In genomic region chr4:113481820-113482219, GRCh38 we compare ENCODE assay signal across 22 cellular contexts.
DNase-seq lines count a peak whose midpoint lies in the region; ATAC-seq and TF ChIP-seq lines count a peak whose summit lies in the region.
"Had no signal": no experiment of that assay in that cellular context is flagged by ENCODE, and none has a peak within 500 bp of the region (broad histone marks: within the 10 kb centered on the region; RNA-seq: fewer than 3 reads in every experiment).

No MANE protein-coding gene starts in this region.

- peaks cover 52% of the 10 kb centered on the region for H3K36me3 Mint-ChIP-seq in activated naive CD8-positive, alpha-beta T cell
- peaks cover 63% of the 10 kb centered on the region for H3K36me3 Mint-ChIP-seq in activated naive CD8-positive, alpha-beta T cell treated with anti-CD3 and anti-CD28 coated beads for 36 hours
- H3K36me3 Mint-ChIP-seq in activated CD4-positive, alpha-beta memory T cell treated with anti-CD3 and anti-CD28 coated beads for 36 hours: peaks cover 54% of the 10 kb centered on the region
- H3K36me3 Mint-ChIP-seq in CD8-positive, alpha-beta memory T cell: peaks cover 23 to 49% (median 46%) of the 10 kb centered on the region in 3 donors

- peak overlapping the region; percentile 14 for H3K27ac Mint-ChIP-seq in activated naive CD8-positive, alpha-beta T cell
- H3K27ac Mint-ChIP-seq in activated naive CD8-positive, alpha-beta T cell treated with anti-CD3 and anti-CD28 coated beads for 36 hours: no peak overlapping the region
- no peak overlapping the region for H3K27ac Mint-ChIP-seq in activated CD4-positive, alpha-beta memory T cell treated with anti-CD3 and anti-CD28 coated beads for 36 hours
- no peak overlapping the region for H3K27ac Mint-ChIP-seq in CD8-positive, alpha-beta memory T cell

- ATAC-seq in heart left ventricle (peak; percentile 86 to 94 (median 90)), psoas muscle (peak; percentile 98 to 99 (median 98)), HG03520 (IDR thresholded peaks at IDR 0.05; ENCODE audit: unreplicated experiment) (no peak)
- ATAC-seq: Panc1 had no signal

- H3K4me1 ChIP-seq in heart left ventricle (peaks cover 0 to 16% (median 0%) of the 10 kb centered on the region in 12 donors), psoas muscle (peaks cover 18% of the 10 kb centered on the region)
- no peaks in the 10 kb centered on the region for H3K4me1 ChIP-seq in CD8-positive, alpha-beta memory T cell (ENCODE audit: insufficient read depth, low read length)
- H3K4me1 ChIP-seq: SJSA1 had no signal

- peaks cover 6% of the 10 kb centered on the region for H3K4me1 Mint-ChIP-seq in activated naive CD8-positive, alpha-beta T cell (ENCODE audit: low read depth)
- H3K4me1 Mint-ChIP-seq in activated naive CD8-positive, alpha-beta T cell treated with anti-CD3 and anti-CD28 coated beads for 36 hours: peaks cover 7% of the 10 kb centered on the region
- H3K4me1 Mint-ChIP-seq in activated CD4-positive, alpha-beta memory T cell treated with anti-CD3 and anti-CD28 coated beads for 36 hours (ENCODE audit: low read depth): peaks cover 11% of the 10 kb centered on the region
- peaks cover 0 to 2% (median 0%) of the 10 kb centered on the region in 3 donors for H3K4me1 Mint-ChIP-seq in CD8-positive, alpha-beta memory T cell

- POLR2A ChIA-PET in activated CD4-positive, alpha-beta memory T cell treated with anti-CD3 and anti-CD28 coated beads for 36 hours (lab: Charles Lee): no interaction called here
- POLR2A ChIA-PET in CD8-positive, alpha-beta memory T cell (lab: Charles Lee): no interaction called here

- H3K27ac ChIP-seq in heart left ventricle (peak overlapping the region in 10 of 12 donors; percentile 5 to 77 (median 52)), psoas muscle (peak overlapping the region; percentile 86)
- H3K27ac ChIP-seq in CD8-positive, alpha-beta memory T cell (ENCODE audit: low read depth, low read length): no peak overlapping the region
- H3K27ac ChIP-seq: C4-2B, KMS-11, SJSA1 had no signal

- no peak overlapping the region for H3K4me3 ChIP-seq in heart left ventricle
- no peak overlapping the region for H3K4me3 ChIP-seq in psoas muscle
- no peak overlapping the region for H3K4me3 ChIP-seq in CD8-positive, alpha-beta memory T cell (ENCODE audit: low read length)
- H3K4me3 ChIP-seq: SJSA1 had no signal

- no peak for DNase-seq in activated naive CD8-positive, alpha-beta T cell treated with anti-CD3 and anti-CD28 coated beads for 36 hours
- DNase-seq in heart left ventricle: peak in 1 of 5 donors; percentile 21
- peak in 1 of 2 donors; percentile 54 for DNase-seq in psoas muscle
- no peak for DNase-seq in activated CD4-positive, alpha-beta memory T cell treated with anti-CD3 and anti-CD28 coated beads for 36 hours
- no peak for DNase-seq in CD8-positive, alpha-beta memory T cell
- DNase-seq: DMS53; GDM1; GOT3; HCEC 1CT; IMR-90; NCI-H1105 treated with DMSO at 0.1 percent for 48 hours; NCI-H2029 treated with DMSO at 0.1 percent for 48 hours; NCI-H345; NCI-H524; NCI-H774; NK-92 treated with Interleukin-12 subunit alpha and Interleukin-12 subunit beta, amount 100 ng/mL, for 24 hours had no signal

- TF ChIP-seq POLR2A in heart left ventricle (IDR thresholded peaks at IDR 0.05): no peak

- H3K27me3 ChIP-seq in heart left ventricle: no peaks in the 10 kb centered on the region
- no peaks in the 10 kb centered on the region for H3K27me3 ChIP-seq in psoas muscle (ENCODE audit: insufficient read depth in 3 of 3, low read length in 2 of 3)
- H3K27me3 ChIP-seq in CD8-positive, alpha-beta memory T cell (ENCODE audit: insufficient read depth, low read length, poor library complexity, severe bottlenecking): no peaks in the 10 kb centered on the region
- H3K27me3 ChIP-seq: SJSA1 had no signal

- TF ChIP-seq CTCF in heart left ventricle (IDR thresholded peaks at IDR 0.05): no peak
- no peak for TF ChIP-seq CTCF in psoas muscle (IDR thresholded peaks at IDR 0.05)

- H3K4me3 Mint-ChIP-seq in activated naive CD8-positive, alpha-beta T cell: no peak overlapping the region
- no peak overlapping the region for H3K4me3 Mint-ChIP-seq in activated naive CD8-positive, alpha-beta T cell treated with anti-CD3 and anti-CD28 coated beads for 36 hours
- no peak overlapping the region for H3K4me3 Mint-ChIP-seq in activated CD4-positive, alpha-beta memory T cell treated with anti-CD3 and anti-CD28 coated beads for 36 hours
- no peak overlapping the region for H3K4me3 Mint-ChIP-seq in CD8-positive, alpha-beta memory T cell

- no peaks in the 10 kb centered on the region for H3K9me3 Mint-ChIP-seq in activated naive CD8-positive, alpha-beta T cell (ENCODE audit: low read depth)
- peaks cover 10% of the 10 kb centered on the region for H3K9me3 Mint-ChIP-seq in activated naive CD8-positive, alpha-beta T cell treated with anti-CD3 and anti-CD28 coated beads for 36 hours
- H3K9me3 Mint-ChIP-seq in activated CD4-positive, alpha-beta memory T cell treated with anti-CD3 and anti-CD28 coated beads for 36 hours: peaks cover 11% of the 10 kb centered on the region
- H3K9me3 Mint-ChIP-seq in CD8-positive, alpha-beta memory T cell: peaks cover 0 to 8% (median 4%) of the 10 kb centered on the region in 5 donors

- CTCF ChIA-PET in activated CD4-positive, alpha-beta memory T cell treated with anti-CD3 and anti-CD28 coated beads for 36 hours (lab: Charles Lee): no interaction called here
- CTCF ChIA-PET in CD8-positive, alpha-beta memory T cell (lab: Charles Lee): no interaction called here

- peaks cover 0 to 31% (median 8%) of the 10 kb centered on the region in 9 donors for H3K36me3 ChIP-seq in heart left ventricle
- H3K36me3 ChIP-seq in psoas muscle (ENCODE audit: insufficient read depth in 1 of 2, low read depth in 1 of 2): no peaks in the 10 kb centered on the region
- H3K36me3 ChIP-seq in CD8-positive, alpha-beta memory T cell (ENCODE audit: insufficient read depth, low read length): no peaks in the 10 kb centered on the region

- intact Hi-C loops in heart left ventricle (cut with DNase I) (no loop called here), psoas muscle (cut with DNase I) (no loop called here)
- intact Hi-C loops in activated CD4-positive, alpha-beta memory T cell treated with anti-CD3 and anti-CD28 coated beads for 36 hours (cut with micrococcal nuclease): no loop called here

- H3K9me3 ChIP-seq in heart left ventricle (peaks cover 0 to 16% (median 1%) of the 10 kb centered on the region in 12 donors), psoas muscle (peaks cover 6% of the 10 kb centered on the region)
- peaks cover 3% of the 10 kb centered on the region for H3K9me3 ChIP-seq in CD8-positive, alpha-beta memory T cell (ENCODE audit: low read length)

- H3K27me3 Mint-ChIP-seq in activated naive CD8-positive, alpha-beta T cell: no peaks in the 10 kb centered on the region
- no peaks in the 10 kb centered on the region for H3K27me3 Mint-ChIP-seq in activated naive CD8-positive, alpha-beta T cell treated with anti-CD3 and anti-CD28 coated beads for 36 hours
- no peaks in the 10 kb centered on the region for H3K27me3 Mint-ChIP-seq in activated CD4-positive, alpha-beta memory T cell treated with anti-CD3 and anti-CD28 coated beads for 36 hours
- H3K27me3 Mint-ChIP-seq in CD8-positive, alpha-beta memory T cell: no peaks in the 10 kb centered on the region
